In genomic region chr18:51098082-51098481, GRCh38 we compare ENCODE assay signal across 18 cellular contexts.
"Had no signal": no experiment of that assay in that cellular context is flagged by ENCODE, and none has a peak within 500 bp of the region (broad histone marks: within the 10 kb centered on the region; RNA-seq: fewer than 3 reads in every experiment).

No MANE protein-coding gene starts in this region.

- H3K4me3 Mint-ChIP-seq: dendritic cell treated with granulocyte-macrophage colony-stimulating factor and Interleukin-4, amounts not matched to agents 40 ng/mL and 50 ng/mL, for 4 days; memory B cell; natural killer cell; stimulated activated effector memory CD8-positive, alpha-beta T cell treated with anti-CD3 and anti-CD28 coated beads, Interleukin-12 subunit alpha, Interleukin-12 subunit beta, amount 100 ng/mL, for 72 hours had no signal

- H3K9me3 Mint-ChIP-seq: dendritic cell treated with granulocyte-macrophage colony-stimulating factor and Interleukin-4, amounts not matched to agents 40 ng/mL and 50 ng/mL, for 4 days; memory B cell; natural killer cell; stimulated activated effector memory CD8-positive, alpha-beta T cell treated with anti-CD3 and anti-CD28 coated beads, Interleukin-12 subunit alpha, Interleukin-12 subunit beta, amount 100 ng/mL, for 72 hours had no signal

- H3K4me1 Mint-ChIP-seq: memory B cell; stimulated activated effector memory CD8-positive, alpha-beta T cell treated with anti-CD3 and anti-CD28 coated beads, Interleukin-12 subunit alpha, Interleukin-12 subunit beta, amount 100 ng/mL, for 72 hours had no signal

- H3K36me3 Mint-ChIP-seq: natural killer cell; stimulated activated effector memory CD8-positive, alpha-beta T cell treated with anti-CD3 and anti-CD28 coated beads, Interleukin-12 subunit alpha, Interleukin-12 subunit beta, amount 100 ng/mL, for 72 hours had no signal

- H3K27ac Mint-ChIP-seq: dendritic cell treated with granulocyte-macrophage colony-stimulating factor and Interleukin-4, amounts not matched to agents 40 ng/mL and 50 ng/mL, for 4 days; memory B cell; natural killer cell; stimulated activated effector memory CD8-positive, alpha-beta T cell treated with anti-CD3 and anti-CD28 coated beads, Interleukin-12 subunit alpha, Interleukin-12 subunit beta, amount 100 ng/mL, for 72 hours had no signal

- H3K27me3 Mint-ChIP-seq: memory B cell had no signal

- DNase-seq: colonic mucosa; effector memory CD4-positive, alpha-beta T cell; erythroblast; gastrocnemius medialis; head of caudate nucleus; natural killer cell; pancreas; stimulated activated CD4-positive, alpha-beta T cell treated with anti-CD3 and anti-CD28 coated beads, Interleukin-2, amount 100 ng/mL, for 24 hours; stimulated activated CD4-positive, alpha-beta T cell treated with anti-CD3 and anti-CD28 coated beads, Interleukin-4, amount 100 ng/mL, for 24 hours; stimulated activated naive CD4-positive, alpha-beta T cell treated with Interleukin-2 at 50 U/mL for 16 hours; stomach; tibial artery; upper lobe of left lung had no signal

- H3K27me3 ChIP-seq: colonic mucosa, gastrocnemius medialis, pancreas, stomach, tibial artery, upper lobe of left lung had no signal

- H3K9me3 ChIP-seq: colonic mucosa, neutrophil, pancreas, tibial artery, upper lobe of left lung had no signal

- H3K27ac ChIP-seq: colonic mucosa, gastrocnemius medialis, neutrophil, pancreas, stomach, tibial artery, upper lobe of left lung had no signal

- H3K4me1 ChIP-seq: colonic mucosa, gastrocnemius medialis, pancreas, stomach, tibial artery, upper lobe of left lung had no signal

- H3K36me3 ChIP-seq: colonic mucosa, gastrocnemius medialis, neutrophil, pancreas, stomach, tibial artery, upper lobe of left lung had no signal

- H3K4me3 ChIP-seq: colonic mucosa, gastrocnemius medialis, lung, pancreas, stomach, tibial artery, upper lobe of left lung had no signal
